ENCODE assay signal across 14 cellular contexts in genomic region chr6:94071835-94072234, GRCh38.
DNase-seq lines count a peak whose midpoint lies in the region; ATAC-seq, FAIRE-seq and TF ChIP-seq lines count a peak whose summit lies in the region.
"Had no signal": no experiment of that assay in that cellular context is flagged by ENCODE, and none has a peak within 500 bp of the region (broad histone marks: within the 10 kb centered on the region; RNA-seq: fewer than 3 reads in every experiment).

No MANE protein-coding gene starts in this region.

- FAIRE-seq in TTC549 (lab: Jason Lieb, UNC) = peak; percentile 51

- ATAC-seq in HG02970 (IDR thresholded peaks at IDR 0.05; ENCODE audit: low FRiP score, unreplicated experiment) = no peak
- no peak for ATAC-seq in activated CD8-positive, alpha-beta memory T cell treated with anti-CD3 and anti-CD28 coated beads, Interleukin-2, amount 10 ng/mL, durations not matched to agents 7 days and 5 days
- ATAC-seq: natural killer cell treated with Interleukin-12 subunit alpha and Interleukin-12 subunit beta and Interleukin-15 and Interleukin-18, amount 100 ng/mL, for 72 hours had no signal

- no peaks in the 10 kb centered on the region for H3K36me3 Mint-ChIP-seq in activated CD8-positive, alpha-beta memory T cell treated with anti-CD3 and anti-CD28 coated beads, Interleukin-2, amount 10 ng/mL, durations not matched to agents 7 days and 5 days
- H3K36me3 Mint-ChIP-seq: natural killer cell treated with Interleukin-12 subunit alpha and Interleukin-12 subunit beta and Interleukin-15 and Interleukin-18, amount 100 ng/mL, for 72 hours had no signal

- no peak overlapping the region for H3K27ac Mint-ChIP-seq in activated CD8-positive, alpha-beta memory T cell treated with anti-CD3 and anti-CD28 coated beads, Interleukin-2, amount 10 ng/mL, durations not matched to agents 7 days and 5 days
- H3K27ac Mint-ChIP-seq: natural killer cell treated with Interleukin-12 subunit alpha and Interleukin-12 subunit beta and Interleukin-15 and Interleukin-18, amount 100 ng/mL, for 72 hours had no signal

- POLR2A ChIA-PET in HEK293T (lab: Yijun Ruan, JAX) = no interaction called here

- DNase-seq in HEK293T (ENCODE audit: extremely low spot score) (no peak), inferior parietal cortex (ENCODE audit: extremely low spot score) (peak; percentile 23), occipital lobe (lab: John Stamatoyannopoulos, UW) (no peak)
- no peak for DNase-seq in stimulated activated CD4-positive, alpha-beta T cell treated with anti-CD3 and anti-CD28 coated beads, Interleukin-12 subunit alpha, Interleukin-12 subunit beta, amount 100 ng/mL, for 4 hours
- no peak for DNase-seq in activated CD8-positive, alpha-beta memory T cell treated with anti-CD3 and anti-CD28 coated beads, Interleukin-2, amount 10 ng/mL, durations not matched to agents 7 days and 5 days
- DNase-seq: activated CD8-positive, alpha-beta memory T cell treated with anti-CD3 and anti-CD28 coated beads for 24 hours; activated naive CD4-positive, alpha-beta T cell treated with anti-CD3 and anti-CD28 coated beads, Interleukin-2, amount 50 U/mL, for 16 hours; GF-D8; NCI-H1092; NCI-H82 had no signal

- H3K9me3 Mint-ChIP-seq in activated CD8-positive, alpha-beta memory T cell treated with anti-CD3 and anti-CD28 coated beads, Interleukin-2, amount 10 ng/mL, durations not matched to agents 7 days and 5 days (ENCODE audit: low read depth) = peaks cover 6% of the 10 kb centered on the region
- H3K9me3 Mint-ChIP-seq: natural killer cell treated with Interleukin-12 subunit alpha and Interleukin-12 subunit beta and Interleukin-15 and Interleukin-18, amount 100 ng/mL, for 72 hours had no signal

- H3K4me3 Mint-ChIP-seq in activated CD8-positive, alpha-beta memory T cell treated with anti-CD3 and anti-CD28 coated beads, Interleukin-2, amount 10 ng/mL, durations not matched to agents 7 days and 5 days = no peak overlapping the region
- H3K4me3 Mint-ChIP-seq: natural killer cell treated with Interleukin-12 subunit alpha and Interleukin-12 subunit beta and Interleukin-15 and Interleukin-18, amount 100 ng/mL, for 72 hours had no signal

- H3K27ac ChIP-seq in 22Rv1 = no peak overlapping the region

- TF ChIP-seq CTCF in 22Rv1 (IDR thresholded peaks at IDR 0.05) = peak; percentile 26; the same call in 1 of the 2 replicates

- H3K27me3 Mint-ChIP-seq in activated CD8-positive, alpha-beta memory T cell treated with anti-CD3 and anti-CD28 coated beads, Interleukin-2, amount 10 ng/mL, durations not matched to agents 7 days and 5 days = no peaks in the 10 kb centered on the region
- H3K27me3 Mint-ChIP-seq: natural killer cell treated with Interleukin-12 subunit alpha and Interleukin-12 subunit beta and Interleukin-15 and Interleukin-18, amount 100 ng/mL, for 72 hours had no signal

- CTCF ChIA-PET in HEK293T (lab: Yijun Ruan, JAX) = no interaction called here
- CTCF ChIA-PET in activated CD8-positive, alpha-beta memory T cell treated with anti-CD3 and anti-CD28 coated beads, Interleukin-2, amount 10 ng/mL, durations not matched to agents 7 days and 5 days (lab: Charles Lee) = no interaction called here

- H3K4me1 Mint-ChIP-seq in activated CD8-positive, alpha-beta memory T cell treated with anti-CD3 and anti-CD28 coated beads, Interleukin-2, amount 10 ng/mL, durations not matched to agents 7 days and 5 days = no peaks in the 10 kb centered on the region

TF ChIP-seq in HEK293T, 16 proteins besides CTCF, POLR2A, EP300 and RAD21:
- TF ChIP-seq LEF1 (IDR thresholded peaks at IDR 0.05; ENCODE audit: borderline replicate concordance) (no peak), BHLHE40 (IDR thresholded peaks at IDR 0.05; ENCODE audit: borderline replicate concordance) (no peak), ZNF384 (IDR thresholded peaks at IDR 0.05) (peak; percentile 66)
